In genomic region chr2:102975996-102976636, GRCh38 we compare ENCODE assay signal across 8 cellular contexts.
DNase-seq lines count a peak whose midpoint lies in the region; ATAC-seq and TF ChIP-seq lines count a peak whose summit lies in the region.

No MANE protein-coding gene starts in this region.

- peaks cover 0 to 4% (median 0%) of the 10 kb centered on the region in 5 experiments for H3K9me3 Mint-ChIP-seq in brain
- no peaks in the 10 kb centered on the region for H3K9me3 Mint-ChIP-seq in mesothelial cell of epicardium

- H3K4me3 Mint-ChIP-seq in brain (peak overlapping the region; percentile 13 to 77 (median 60)), mesothelial cell of epicardium (no peak overlapping the region)

- ATAC-seq in HG03280 (IDR thresholded peaks at IDR 0.05; ENCODE audit: unreplicated experiment) (no peak), GM18519 (IDR thresholded peaks at IDR 0.05; ENCODE audit: low FRiP score, unreplicated experiment) (no peak)

- peak; percentile 79 for DNase-seq in DMS53 (lab: John Stamatoyannopoulos, UW)
- peak; percentile 5 for DNase-seq in GOT3 (lab: John Stamatoyannopoulos, UW)
- DNase-seq in NCI-H2171 treated with DMSO at 0.1 percent for 48 hours (lab: John Stamatoyannopoulos, UW) = peak; percentile 93
- peak in 1 of 2 experiments; percentile 39 for DNase-seq in mesothelial cell of epicardium (ENCODE audit: low spot score in 2 of 2, unreplicated experiment in 2 of 2)
- DNase-seq in activated CD8-positive, alpha-beta memory T cell treated with anti-CD3 and anti-CD28 coated beads for 24 hours = no peak

- TF ChIP-seq CTCF in brain (conservative IDR thresholded peaks at IDR 0.05) (peak; percentile 62 to 84), mesothelial cell of epicardium (IDR thresholded peaks at IDR 0.05; ENCODE audit: unreplicated experiment) (peak; percentile 24)

- H3K4me1 Mint-ChIP-seq in brain (peaks cover 59% of the 10 kb centered on the region), mesothelial cell of epicardium (peaks cover 5% of the 10 kb centered on the region)

- H3K27me3 Mint-ChIP-seq in brain (no peaks in the 10 kb centered on the region), mesothelial cell of epicardium (ENCODE audit: low read depth) (peaks cover 48% of the 10 kb centered on the region)

- H3K27ac Mint-ChIP-seq in brain (peak overlapping the region; percentile 57 to 94 (median 90)), mesothelial cell of epicardium (no peak overlapping the region)

- H3K36me3 Mint-ChIP-seq in brain = no peaks in the 10 kb centered on the region
- H3K36me3 Mint-ChIP-seq in mesothelial cell of epicardium = no peaks in the 10 kb centered on the region
